ENCODE assay signal across 6 cellular contexts in genomic region chr17:7323731-7324437, GRCh38. TPM values are rescaled to one million over a fixed set of nuclear protein-coding genes. Genes with fewer than 3 reads are reported as not detected.
A peak's percentile ranks its signal among the peaks of the same experiment; 100 is the strongest.
DNase-seq lines count a peak whose midpoint lies in the region; ATAC-seq and TF ChIP-seq lines count a peak whose summit lies in the region.

No MANE protein-coding gene starts in this region.

- H2AFZ ChIP-seq in GM23338, result no peak overlapping the region

- no peaks in the 10 kb centered on the region for H4K20me1 ChIP-seq in GM23338 (replicated peaks; ENCODE audit: insufficient read depth)

- no peak overlapping the region for H3K4me3 ChIP-seq in GM23338

- DNase-seq in GM23338 (ENCODE audit: low spot score) (peak; percentile 86), hepatic stellate cell (ENCODE audit: low spot score) (peak; percentile 73)
- DNase-seq in activated CD8-positive, alpha-beta memory T cell treated with anti-CD3 and anti-CD28 coated beads, Interleukin-2, amount 50 U/mL, for 4 hours, result peak; percentile 70
- peak; percentile 42 for DNase-seq in stimulated activated naive CD4-positive, alpha-beta T cell treated with Interleukin-2 at 50 U/mL for 16 hours (lab: John Stamatoyannopoulos, UW)

- peaks cover 16% of the 10 kb centered on the region; the same call in 1 of the 2 replicates for H3F3A ChIP-seq in GM23338 (replicated peaks; ENCODE audit: low read depth)

- no peak overlapping the region for H3K4me3 Mint-ChIP-seq in GM23338

- no peak overlapping the region for H3K27ac Mint-ChIP-seq in GM23338

- no peaks in the 10 kb centered on the region for H3K9me2 ChIP-seq in GM23338 (ENCODE audit: insufficient read depth)

- H3K9me3 Mint-ChIP-seq in GM23338, result no peaks in the 10 kb centered on the region

- H3K79me2 ChIP-seq in GM23338 (replicated peaks; ENCODE audit: insufficient read depth), result peaks cover 14% of the 10 kb centered on the region

- H3K36me3 Mint-ChIP-seq in GM23338 (ENCODE audit: low read depth), result peaks cover 63% of the 10 kb centered on the region

- H3K4me1 Mint-ChIP-seq in GM23338, result peaks cover 10% of the 10 kb centered on the region

- H3K4me1 ChIP-seq in GM23338 (ENCODE audit: insufficient read depth), result peaks cover 5% of the 10 kb centered on the region; the same call in 1 of the 2 replicates

- peak; percentile 87 to 91 for TF ChIP-seq CTCF in GM23338 (conservative IDR thresholded peaks at IDR 0.05; ENCODE audit: low read depth in 2 of 2)

- ATAC-seq in GM23338, result peak; percentile 86
- ATAC-seq in GM18511 (IDR thresholded peaks at IDR 0.05; ENCODE audit: unreplicated experiment), result no peak
- no peak for ATAC-seq in HG03354 (IDR thresholded peaks at IDR 0.05; ENCODE audit: poor library complexity, severe bottlenecking, unreplicated experiment)

- peaks cover 3% of the 10 kb centered on the region for H3K27me3 Mint-ChIP-seq in GM23338 (ENCODE audit: insufficient read depth, low read depth, poor library complexity)

- no peaks in the 10 kb centered on the region for H3K27me3 ChIP-seq in GM23338 (ENCODE audit: insufficient read depth)

- H3K36me3 ChIP-seq in GM23338 (ENCODE audit: insufficient read depth), result peaks cover 29% of the 10 kb centered on the region

- H3K4me2 ChIP-seq in GM23338, result no peak overlapping the region

- H3K27ac ChIP-seq in GM23338 (ENCODE audit: low read depth), result no peak overlapping the region

TF ChIP-seq in GM23338, 12 proteins besides CTCF, POLR2A, EP300 and RAD21 (continues in another document):
- TF ChIP-seq STAT1 (IDR thresholded peaks at IDR 0.05; ENCODE audit: unreplicated experiment) (no peak), ZNF114 (CRISPR knock-in tag; IDR thresholded peaks at IDR 0.05) (no peak), CREB1 (CRISPR knock-in tag; IDR thresholded peaks at IDR 0.05; ENCODE audit: low read depth) (no peak), EZH2phosphoT487 (IDR thresholded peaks at IDR 0.05; ENCODE audit: unreplicated experiment) (no peak), POLR2AphosphoS5 (IDR thresholded peaks at IDR 0.05; ENCODE audit: low read depth) (no peak), ZNF462 (CRISPR knock-in tag; IDR thresholded peaks at IDR 0.05) (no peak), JUNB (IDR thresholded peaks at IDR 0.05; ENCODE audit: unreplicated experiment) (no peak), ZNF331 (CRISPR knock-in tag; IDR thresholded peaks at IDR 0.05; ENCODE audit: low read depth) (no peak), ETS1 (IDR thresholded peaks at IDR 0.05) (no peak), REST (IDR thresholded peaks at IDR 0.05; ENCODE audit: unreplicated experiment) (no peak)

RNA-seq across cellular contexts. Expression of gene NEURL4, which starts 5.3 kb away (rescaled TPM):
- 36.8 and 42.3 TPM in 2 replicates for total RNA-seq in GM23338 (2014; rRNA removed; shearing (Covaris generic))
- 6.3 and 6.7 TPM in 2 replicates for polyA plus RNA-seq in GM23338 (2016; fragmentation: Nextera tagmentation; extraction: Ambion mirVana)

RNA-seq across cellular contexts. Expression of gene GPS2, which starts 8.7 kb away (rescaled TPM):
- 64.8 and 83.4 TPM in 2 replicates for total RNA-seq in GM23338 (2014; rRNA removed; shearing (Covaris generic))
- polyA plus RNA-seq in GM23338 (2016; fragmentation: Nextera tagmentation; extraction: Ambion mirVana), result 117 and 122 TPM in 2 replicates

RNA-seq across cellular contexts. Expression of gene ACAP1, which starts 12.4 kb away (rescaled TPM):
- 30.7 and 35.8 TPM in 2 replicates for total RNA-seq in GM23338 (2014; rRNA removed; shearing (Covaris generic))
- polyA plus RNA-seq in GM23338 (2016; fragmentation: Nextera tagmentation; extraction: Ambion mirVana), result 40.1 and 43.9 TPM in 2 replicates

RNA-seq across cellular contexts. Expression of gene EIF5A, which starts 16.5 kb away (rescaled TPM):
- total RNA-seq in GM23338 (2014; rRNA removed; shearing (Covaris generic)), result 791 and 833 TPM in 2 replicates
- polyA plus RNA-seq in GM23338 (2016; fragmentation: Nextera tagmentation; extraction: Ambion mirVana), result 1,562 and 1,621 TPM in 2 replicates

RNA-seq across cellular contexts. Expression of gene KCTD11, which starts 28.1 kb away (rescaled TPM):
- total RNA-seq in GM23338 (2014; rRNA removed; shearing (Covaris generic)), result 7.7 and 8.8 TPM in 2 replicates
- 2.2 and 2.3 TPM in 2 replicates for polyA plus RNA-seq in GM23338 (2016; fragmentation: Nextera tagmentation; extraction: Ambion mirVana)
